ENCODE assay signal across 13 cellular contexts in genomic region chr6:117167520-117168271, GRCh38.
DNase-seq lines count a peak whose midpoint lies in the region; ATAC-seq, FAIRE-seq and TF ChIP-seq lines count a peak whose summit lies in the region.
"Had no signal": no experiment of that assay in that cellular context is flagged by ENCODE, and none has a peak within 500 bp of the region (broad histone marks: within the 10 kb centered on the region; RNA-seq: fewer than 3 reads in every experiment).

No MANE protein-coding gene starts in this region.

- H3K9ac ChIP-seq in kidney (ENCODE audit: low read length in 2 of 2) = no peak overlapping the region

- peaks cover 6% of the 10 kb centered on the region for H3K27me3 Mint-ChIP-seq in stimulated activated naive CD8-positive, alpha-beta T cell treated with anti-CD3 and anti-CD28 coated beads, Interleukin-15, amount 100 ng/mL, for 72 hours

- no peaks in the 10 kb centered on the region for H3K9me2 ChIP-seq in OCI-LY7 (ENCODE audit: insufficient read depth, low read length)

- no peaks in the 10 kb centered on the region for H3K4me1 Mint-ChIP-seq in stimulated activated naive CD8-positive, alpha-beta T cell treated with anti-CD3 and anti-CD28 coated beads, Interleukin-15, amount 100 ng/mL, for 72 hours

- no peak for ATAC-seq in stimulated activated naive CD8-positive, alpha-beta T cell treated with anti-CD3 and anti-CD28 coated beads, Interleukin-15, amount 100 ng/mL, for 72 hours
- no peak for ATAC-seq in stimulated activated naive CD8-positive, alpha-beta T cell treated with anti-CD3 and anti-CD28 coated beads, Interleukin-15, Interleukin-2, amounts not matched to agents 100 U/mL and 50 U/mL, for 24 hours
- no peak for ATAC-seq in left colon

- BruUV-seq in OCI-LY7 (replicated peaks; lab: Mats Ljungman, UMichigan) = no TSS peak

- H3K27ac ChIP-seq in kidney (ENCODE audit: low read depth in 2 of 2, low read length in 2 of 2) = peak overlapping the region in 1 of 2 donors; percentile 39
- H3K27ac ChIP-seq in OCI-LY7 (ENCODE audit: low read depth, low read length, poor library complexity, severe bottlenecking) = no peak overlapping the region
- H3K27ac ChIP-seq: dorsolateral prefrontal cortex, HL-60 had no signal

- H3K36me3 ChIP-seq in kidney (ENCODE audit: control insufficient read depth in 1 of 2, insufficient read depth in 2 of 2, low read length in 2 of 2) (no peaks in the 10 kb centered on the region), OCI-LY7 (ENCODE audit: insufficient read depth, low read length) (no peaks in the 10 kb centered on the region)

- H3K27ac Mint-ChIP-seq in stimulated activated naive CD8-positive, alpha-beta T cell treated with anti-CD3 and anti-CD28 coated beads, Interleukin-15, amount 100 ng/mL, for 72 hours = peak overlapping the region; percentile 5 to 46
- H3K27ac Mint-ChIP-seq: T-helper 2 cell treated with Interferon-gamma antibody and Interleukin-4, amounts not matched to agents 5 μg/mL and 100 μg/mL, for 36 hours had no signal

- FAIRE-seq in kidney (lab: Jason Lieb, UNC) = no peak

- no peaks in the 10 kb centered on the region for H3K79me2 ChIP-seq in OCI-LY7 (ENCODE audit: insufficient read depth, low read depth, low read length)

- CTCF ChIA-PET in OCI-LY7 (lab: Charles Lee; ENCODE audit: unreplicated experiment) = no interaction called here

- no peaks in the 10 kb centered on the region for H3K4me1 ChIP-seq in kidney (ENCODE audit: control insufficient read depth in 1 of 2, insufficient read depth in 1 of 2, low read depth in 1 of 2, low read length in 2 of 2)
- no peaks in the 10 kb centered on the region for H3K4me1 ChIP-seq in OCI-LY7 (ENCODE audit: insufficient read depth, low read length, poor library complexity, severe bottlenecking)

- no peaks in the 10 kb centered on the region for H4K20me1 ChIP-seq in OCI-LY7 (ENCODE audit: insufficient read depth, low read length)

- no peak overlapping the region for H2AFZ ChIP-seq in OCI-LY7 (ENCODE audit: low read length)

- no peak overlapping the region for H3K4me2 ChIP-seq in OCI-LY7 (ENCODE audit: low read length)

- intact Hi-C loops in kidney (cut with DNase I) (no loop called here), OCI-LY7 (cut with micrococcal nuclease; ENCODE audit: unreplicated experiment) (no loop called here), left colon (cut with DNase I, micrococcal nuclease) (no loop called here)

- H3K4me3 ChIP-seq in kidney (ENCODE audit: low read length in 2 of 2) = no peak overlapping the region
- no peak overlapping the region for H3K4me3 ChIP-seq in OCI-LY7 (ENCODE audit: low read depth, low read length, poor library complexity, severe bottlenecking)
- H3K4me3 ChIP-seq: dorsolateral prefrontal cortex had no signal

- no peak overlapping the region for H3K4me3 Mint-ChIP-seq in stimulated activated naive CD8-positive, alpha-beta T cell treated with anti-CD3 and anti-CD28 coated beads, Interleukin-15, amount 100 ng/mL, for 72 hours
- H3K4me3 Mint-ChIP-seq: T-helper 2 cell treated with Interferon-gamma antibody and Interleukin-4, amounts not matched to agents 5 μg/mL and 100 μg/mL, for 36 hours had no signal

- DNase-seq in stimulated activated naive CD8-positive, alpha-beta T cell treated with anti-CD3 and anti-CD28 coated beads, Interleukin-15, amount 100 ng/mL, for 72 hours = no peak
- DNase-seq in stimulated activated naive CD8-positive, alpha-beta T cell treated with anti-CD3 and anti-CD28 coated beads, Interleukin-15, Interleukin-2, amounts not matched to agents 100 U/mL and 50 U/mL, for 24 hours = no peak
- DNase-seq in T1000 (lab: John Stamatoyannopoulos, UW) (peak; percentile 80), kidney (peak; percentile 89), OCI-LY7 (ENCODE audit: low spot score) (no peak), left colon (no peak), NCI-H524 treated with DMSO at 0.1 percent for 48 hours (lab: John Stamatoyannopoulos, UW) (no peak)
- DNase-seq in activated CD4-positive, alpha-beta T cell treated with anti-CD3 and anti-CD28 coated beads, Interleukin-2, amount 50 U/mL, for 4 hours = no peak
- DNase-seq: dorsolateral prefrontal cortex; NCI-H446; stimulated activated CD8-positive, alpha-beta memory T cell treated with anti-CD3 and anti-CD28 coated beads, Interleukin-4, amount 100 ng/mL, for 48 hours had no signal

- no peak for TF ChIP-seq CTCF in kidney (IDR thresholded peaks at IDR 0.05; ENCODE audit: borderline replicate concordance, extremely low read depth, insufficient read depth)
- TF ChIP-seq CTCF in OCI-LY7 (conservative IDR thresholded peaks at IDR 0.05; ENCODE audit: low read length) = no peak

- no peaks in the 10 kb centered on the region for H3K9me3 Mint-ChIP-seq in stimulated activated naive CD8-positive, alpha-beta T cell treated with anti-CD3 and anti-CD28 coated beads, Interleukin-15, amount 100 ng/mL, for 72 hours
- H3K9me3 Mint-ChIP-seq: T-helper 2 cell treated with Interferon-gamma antibody and Interleukin-4, amounts not matched to agents 5 μg/mL and 100 μg/mL, for 36 hours had no signal

- H3K9me3 ChIP-seq in kidney (ENCODE audit: control insufficient read depth in 1 of 2, low read length in 2 of 2) = peaks cover 0 to 2% of the 10 kb centered on the region in 2 donors
- H3K9me3 ChIP-seq in OCI-LY7 (ENCODE audit: low read length) = no peaks in the 10 kb centered on the region

- POLR2A ChIA-PET in OCI-LY7 (lab: Charles Lee) = interaction anchor here (0.7 to 0.8 kb wide), 2 partner anchors 12 to 15 kb away, joined by 3 read pairs; no protein-coding TSS in a partner anchor

Comparison
In these comparisons a context has a peak if more than half of its experiments do, and no peak if none do; other contexts are left out.
1. DNase-seq: peak in T1000 (single experiment) and kidney (single experiment); none in stimulated activated naive CD8-positive, alpha-beta T cell treated with anti-CD3 and anti-CD28 coated beads, Interleukin-15, amount 100 ng/mL, for 72 hours (0 of 2), stimulated activated naive CD8-positive, alpha-beta T cell treated with anti-CD3 and anti-CD28 coated beads, Interleukin-15, Interleukin-2, amounts not matched to agents 100 U/mL and 50 U/mL, for 24 hours (single experiment), activated CD4-positive, alpha-beta T cell treated with anti-CD3 and anti-CD28 coated beads, Interleukin-2, amount 50 U/mL, for 4 hours (0 of 2), OCI-LY7 (single experiment), left colon (0 of 2) and NCI-H524 treated with DMSO at 0.1 percent for 48 hours (single experiment).